In genomic region chr13:30002577-30002976, GRCh38 we compare ENCODE assay signal across 14 cellular contexts.
DNase-seq lines count a peak whose midpoint lies in the region; ATAC-seq and TF ChIP-seq lines count a peak whose summit lies in the region.
"Had no signal": no experiment of that assay in that cellular context is flagged by ENCODE, and none has a peak within 500 bp of the region (broad histone marks: within the 10 kb centered on the region; RNA-seq: fewer than 3 reads in every experiment).

No MANE protein-coding gene starts in this region.

- no peaks in the 10 kb centered on the region for H3K27me3 ChIP-seq in effector memory CD4-positive, alpha-beta T cell (replicated peaks; ENCODE audit: control insufficient read depth, insufficient read depth, low read length, poor library complexity, severe bottlenecking)
- H3K27me3 ChIP-seq: ascending aorta had no signal

- H3K9me3 ChIP-seq in effector memory CD4-positive, alpha-beta T cell (ENCODE audit: control insufficient read depth, low read length), result no peaks in the 10 kb centered on the region
- H3K9me3 ChIP-seq: ascending aorta had no signal

- no peak overlapping the region for H3K4me3 ChIP-seq in AG09309 (ENCODE audit: control insufficient read depth, low read depth, low read length)
- no peak overlapping the region for H3K4me3 ChIP-seq in GM12865 (ENCODE audit: low read depth, low read length)
- H3K4me3 ChIP-seq in effector memory CD4-positive, alpha-beta T cell (ENCODE audit: insufficient read depth, low read depth, low read length, poor library complexity, severe bottlenecking), result no peak overlapping the region
- H3K4me3 ChIP-seq: ascending aorta had no signal

- no peak overlapping the region for H3K27ac Mint-ChIP-seq in natural killer cell treated with Interleukin-12 subunit alpha and Interleukin-12 subunit beta and Interleukin-15 and Interleukin-18, amount 100 ng/mL, for 72 hours
- H3K27ac Mint-ChIP-seq: naive B cell had no signal

- TF ChIP-seq CTCF in AG09309 (IDR thresholded peaks at IDR 0.05; ENCODE audit: control insufficient read depth, insufficient read depth, low read depth, low read length, missing control alignments) (no peak), GM12865 (IDR thresholded peaks at IDR 0.05; ENCODE audit: insufficient read depth, low read depth, low read length, missing control alignments) (no peak), GM20000 (IDR thresholded peaks at IDR 0.05; ENCODE audit: extremely low read depth, missing control alignments) (no peak)

- H3K36me3 Mint-ChIP-seq in activated T-cell treated with anti-CD3 and anti-CD28 coated beads, Interleukin-2, amount 50 U/mL, for 4 hours (ENCODE audit: insufficient read depth), result no peaks in the 10 kb centered on the region
- no peaks in the 10 kb centered on the region for H3K36me3 Mint-ChIP-seq in natural killer cell treated with Interleukin-12 subunit alpha and Interleukin-12 subunit beta and Interleukin-15 and Interleukin-18, amount 100 ng/mL, for 72 hours
- H3K36me3 Mint-ChIP-seq: naive B cell had no signal

- peaks cover 11% of the 10 kb centered on the region for H3K4me1 Mint-ChIP-seq in activated T-cell treated with anti-CD3 and anti-CD28 coated beads, Interleukin-2, amount 50 U/mL, for 4 hours (ENCODE audit: low read depth)
- H3K4me1 Mint-ChIP-seq in natural killer cell treated with Interleukin-12 subunit alpha and Interleukin-12 subunit beta and Interleukin-15 and Interleukin-18, amount 100 ng/mL, for 72 hours (ENCODE audit: low read depth in 2 of 2), result peaks cover 6 to 15% of the 10 kb centered on the region in 2 donors
- H3K4me1 Mint-ChIP-seq: naive B cell had no signal

- no peak overlapping the region for H3K4me3 Mint-ChIP-seq in activated T-cell treated with anti-CD3 and anti-CD28 coated beads, Interleukin-2, amount 50 U/mL, for 4 hours
- H3K4me3 Mint-ChIP-seq in natural killer cell treated with Interleukin-12 subunit alpha and Interleukin-12 subunit beta and Interleukin-15 and Interleukin-18, amount 100 ng/mL, for 72 hours, result no peak overlapping the region
- H3K4me3 Mint-ChIP-seq: naive B cell had no signal

- H3K27ac ChIP-seq in effector memory CD4-positive, alpha-beta T cell (ENCODE audit: insufficient read depth, low read length, poor library complexity, severe bottlenecking), result no peak overlapping the region
- H3K27ac ChIP-seq: ascending aorta had no signal

- no peaks in the 10 kb centered on the region for H3K9me3 Mint-ChIP-seq in activated T-cell treated with anti-CD3 and anti-CD28 coated beads, Interleukin-2, amount 50 U/mL, for 4 hours
- no peaks in the 10 kb centered on the region for H3K9me3 Mint-ChIP-seq in natural killer cell treated with Interleukin-12 subunit alpha and Interleukin-12 subunit beta and Interleukin-15 and Interleukin-18, amount 100 ng/mL, for 72 hours
- H3K9me3 Mint-ChIP-seq: naive B cell had no signal

- ATAC-seq in activated T-cell treated with anti-CD3 and anti-CD28 coated beads, Interleukin-2, amount 50 U/mL, for 4 hours, result no peak
- ATAC-seq in natural killer cell treated with Interleukin-12 subunit alpha and Interleukin-12 subunit beta and Interleukin-15 and Interleukin-18, amount 100 ng/mL, for 72 hours, result no peak
- ATAC-seq: esophagus mucosa had no signal

- DNase-seq in AG09309 (ENCODE audit: low read depth) (peak; percentile 60), GM12865 (ENCODE audit: low read depth) (peak; percentile 14), amniotic epithelial cell (ENCODE audit: low read depth) (peak; percentile 95), glomerular visceral epithelial cell (ENCODE audit: extremely low spot score) (peak; percentile 28), GM20000 (ENCODE audit: low spot score) (no peak)
- DNase-seq in effector memory CD4-positive, alpha-beta T cell, result no peak
- DNase-seq in activated T-cell treated with anti-CD3 and anti-CD28 coated beads, Interleukin-2, amount 50 U/mL, for 4 hours, result no peak
- DNase-seq in natural killer cell treated with Interleukin-12 subunit alpha and Interleukin-12 subunit beta and Interleukin-15 and Interleukin-18, amount 100 ng/mL, for 72 hours (ENCODE audit: low spot score), result no peak
- DNase-seq: kidney; naive B cell; RPMI8226; stimulated activated naive CD4-positive, alpha-beta T cell treated with Interleukin-2 at 50 U/mL for 16 hours had no signal

- peaks cover 3% of the 10 kb centered on the region for H3K27me3 Mint-ChIP-seq in activated T-cell treated with anti-CD3 and anti-CD28 coated beads, Interleukin-2, amount 50 U/mL, for 4 hours (ENCODE audit: low read depth)
- peaks cover 8 to 9% of the 10 kb centered on the region in 2 donors for H3K27me3 Mint-ChIP-seq in natural killer cell treated with Interleukin-12 subunit alpha and Interleukin-12 subunit beta and Interleukin-15 and Interleukin-18, amount 100 ng/mL, for 72 hours

- H3K36me3 ChIP-seq in effector memory CD4-positive, alpha-beta T cell (ENCODE audit: control insufficient read depth, insufficient read depth, low read length), result no peaks in the 10 kb centered on the region
- H3K36me3 ChIP-seq: ascending aorta had no signal

- H3K4me1 ChIP-seq in effector memory CD4-positive, alpha-beta T cell (ENCODE audit: control insufficient read depth, insufficient read depth, low read length, poor library complexity, severe bottlenecking), result no peaks in the 10 kb centered on the region
- H3K4me1 ChIP-seq: ascending aorta had no signal

Comparison
In these comparisons a context has a peak if more than half of its experiments do, and no peak if none do; other contexts are left out.
1. DNase-seq: peak in AG09309 (single experiment), GM12865 (single experiment), amniotic epithelial cell (single experiment) and glomerular visceral epithelial cell (single experiment); none in effector memory CD4-positive, alpha-beta T cell (0 of 3), GM20000 (single experiment), activated T-cell treated with anti-CD3 and anti-CD28 coated beads, Interleukin-2, amount 50 U/mL, for 4 hours (single experiment) and natural killer cell treated with Interleukin-12 subunit alpha and Interleukin-12 subunit beta and Interleukin-15 and Interleukin-18, amount 100 ng/mL, for 72 hours (single experiment).